In genomic region chr20:1045860-1046418, GRCh38 we compare ENCODE assay signal across 25 cellular contexts. TPM values are rescaled to one million over a fixed set of nuclear protein-coding genes. Genes with fewer than 3 reads are reported as not detected.
DNase-seq lines count a peak whose midpoint lies in the region; ATAC-seq, FAIRE-seq and TF ChIP-seq lines count a peak whose summit lies in the region.
"Had no signal": no experiment of that assay in that cellular context is flagged by ENCODE, and none has a peak within 500 bp of the region (broad histone marks: within the 10 kb centered on the region; RNA-seq: fewer than 3 reads in every experiment).

No MANE protein-coding gene starts in this region.

- H3K9me3 ChIP-seq in HepG2 (ENCODE audit: low read length): no peaks in the 10 kb centered on the region
- no peaks in the 10 kb centered on the region for H3K9me3 ChIP-seq in right lobe of liver

- CTCF ChIA-PET in HepG2 (lab: Yijun Ruan, JAX; ENCODE audit: low intra/inter-chr PET ratio, low total read pairs): no interaction called here

- H3K27me3 ChIP-seq in HepG2 (ENCODE audit: control insufficient read depth in 1 of 2, insufficient read depth in 2 of 2, low read length in 2 of 2): no peaks in the 10 kb centered on the region; a peak in 1 of 5 replicates
- H3K27me3 ChIP-seq in right lobe of liver: no peaks in the 10 kb centered on the region
- H3K27me3 ChIP-seq in bronchial epithelial cell (ENCODE audit: control insufficient read depth, insufficient read depth, low read length): no peaks in the 10 kb centered on the region

- H3K27ac Mint-ChIP-seq in neural crest cell (ENCODE audit: unreplicated experiment): peak overlapping the region; percentile 92
- H3K27ac Mint-ChIP-seq in stimulated activated naive CD8-positive, alpha-beta T cell treated with anti-CD3 and anti-CD28 coated beads, Interleukin-15, amount 100 ng/mL, for 72 hours: no peak overlapping the region
- H3K27ac Mint-ChIP-seq: CD4-positive, alpha-beta memory T cell had no signal

- H3K79me2 ChIP-seq in HepG2 (ENCODE audit: insufficient read depth, low read length): no peaks in the 10 kb centered on the region

- H4K20me1 ChIP-seq in HepG2 (ENCODE audit: insufficient read depth, low read length): no peaks in the 10 kb centered on the region

- BruUV-seq in HepG2 (replicated peaks; lab: Mats Ljungman, UMichigan): no TSS peak

- peaks cover 15% of the 10 kb centered on the region for H3K27me3 Mint-ChIP-seq in neural crest cell (ENCODE audit: low read depth)
- no peaks in the 10 kb centered on the region for H3K27me3 Mint-ChIP-seq in stimulated activated naive CD8-positive, alpha-beta T cell treated with anti-CD3 and anti-CD28 coated beads, Interleukin-15, amount 100 ng/mL, for 72 hours
- H3K27me3 Mint-ChIP-seq: CD4-positive, alpha-beta memory T cell had no signal

- H2AFZ ChIP-seq in HepG2 (ENCODE audit: low read length): no peak overlapping the region

- intact Hi-C loops in HepG2 (cut with micrococcal nuclease; ENCODE audit: unreplicated experiment): no loop called here
- intact Hi-C loops in right lobe of liver (cut with DNase I): no loop called here

- FAIRE-seq in HepG2 (lab: Jason Lieb, UNC) (no peak), bronchial epithelial cell (lab: Jason Lieb, UNC) (peak; percentile 60)
- FAIRE-seq: A204.1, GM12891, GM18507 had no signal

- peaks cover 2% of the 10 kb centered on the region for H3K9me3 Mint-ChIP-seq in neural crest cell
- H3K9me3 Mint-ChIP-seq in stimulated activated naive CD8-positive, alpha-beta T cell treated with anti-CD3 and anti-CD28 coated beads, Interleukin-15, amount 100 ng/mL, for 72 hours: peaks cover 4 to 9% of the 10 kb centered on the region in 2 donors

- no peak for TF ChIP-seq RAD21 in HepG2 (CRISPR knock-in tag; IDR thresholded peaks at IDR 0.05)

- TF ChIP-seq CTCF in HepG2 (CRISPR knock-in tag; IDR thresholded peaks at IDR 0.05): no peak
- no peak for TF ChIP-seq CTCF in right lobe of liver (IDR thresholded peaks at IDR 0.05)
- TF ChIP-seq CTCF in bronchial epithelial cell (IDR thresholded peaks at IDR 0.05; ENCODE audit: insufficient read depth, low read length, severe bottlenecking): no peak
- no peak for TF ChIP-seq CTCF in neural crest cell (conservative IDR thresholded peaks at IDR 0.05)

- ATAC-seq in HepG2: no peak
- no peak for ATAC-seq in right lobe of liver
- no peak for ATAC-seq in GM18517 (IDR thresholded peaks at IDR 0.05; ENCODE audit: unreplicated experiment)
- no peak for ATAC-seq in stimulated activated naive CD8-positive, alpha-beta T cell treated with anti-CD3 and anti-CD28 coated beads, Interleukin-15, amount 100 ng/mL, for 72 hours
- ATAC-seq in HG03095 (IDR thresholded peaks at IDR 0.05; ENCODE audit: unreplicated experiment): no peak

- H3K4me1 ChIP-seq in HepG2 (ENCODE audit: insufficient read depth, low read length) (peaks cover 15% of the 10 kb centered on the region), right lobe of liver (no peaks in the 10 kb centered on the region)

- H3K36me3 Mint-ChIP-seq in neural crest cell (ENCODE audit: low read depth): no peaks in the 10 kb centered on the region

- no peak for DNase-seq in HepG2 (ENCODE audit: low spot score)
- no peak for DNase-seq in right lobe of liver
- DNase-seq in bronchial epithelial cell (ENCODE audit: low read depth): no peak
- DNase-seq in neural crest cell (ENCODE audit: low read depth, low spot score): no peak
- DNase-seq in stimulated activated naive CD8-positive, alpha-beta T cell treated with anti-CD3 and anti-CD28 coated beads, Interleukin-15, amount 100 ng/mL, for 72 hours: no peak
- DNase-seq in activated T-cell treated with anti-CD3 and anti-CD28 coated beads for 4 hours: no peak
- DNase-seq: ACHN; C1 segment of cervical spinal cord; Calu3; CD4-positive, alpha-beta memory T cell; COR-L47; DMS53; DMS79 treated with DMSO at 0.1 percent for 48 hours; GF-D8; GOT3; H7; HCEC 1CT had no signal

- TF ChIP-seq EP300 in HepG2 (IDR thresholded peaks at IDR 0.05; ENCODE audit: low read depth in 2 of 2, low read length in 2 of 2): no peak
- no peak for TF ChIP-seq EP300 in HepG2 (CRISPR knock-in tag; IDR thresholded peaks at IDR 0.05; ENCODE audit: borderline replicate concordance)

- no peak overlapping the region for H3K9ac ChIP-seq in HepG2 (ENCODE audit: insufficient read depth, low read depth, low read length)

- H3K27ac ChIP-seq in HepG2 (ENCODE audit: extremely low read length, insufficient read depth, low read length) (no peak overlapping the region), right lobe of liver (no peak overlapping the region)
- H3K27ac ChIP-seq: 22Rv1 had no signal

- no peak overlapping the region for H3K4me3 Mint-ChIP-seq in neural crest cell
- H3K4me3 Mint-ChIP-seq in stimulated activated naive CD8-positive, alpha-beta T cell treated with anti-CD3 and anti-CD28 coated beads, Interleukin-15, amount 100 ng/mL, for 72 hours: no peak overlapping the region
- H3K4me3 Mint-ChIP-seq: CD4-positive, alpha-beta memory T cell had no signal

- TF ChIP-seq POLR2A in HepG2 (IDR thresholded peaks at IDR 0.05; ENCODE audit: insufficient read depth in 1 of 2, low read depth in 2 of 2, low read length in 2 of 2): no peak
- no peak for TF ChIP-seq POLR2A in right lobe of liver (IDR thresholded peaks at IDR 0.05)

- in situ Hi-C loops in HepG2 (cut with HindIII; ENCODE audit: extremely low pct_ligation_motif_present, low pct_unique_long_range_greater_than_20kb): no loop called here

- H3K4me3 ChIP-seq in HepG2 (replicated peaks in 1 of 3; ENCODE audit: insufficient read depth in 1 of 3, low read depth in 2 of 3, low read length in 3 of 3) (no peak overlapping the region), right lobe of liver (no peak overlapping the region), bronchial epithelial cell (ENCODE audit: low read depth, low read length) (no peak overlapping the region)

- H3K4me2 ChIP-seq in HepG2 (ENCODE audit: low read depth, low read length): no peak overlapping the region

- POLR2A ChIA-PET in HepG2 (lab: Yijun Ruan, JAX): no interaction called here

- WGBS in HepG2 (ENCODE audit: low lambda C conversion rate): 20% methylated on average over 3 of the region's 3 CpGs
- WGBS in right lobe of liver (ENCODE audit: insufficient coverage, low coverage, low lambda C conversion rate, missing lambda C conversion rate): 86% methylated on average over 2 of the region's 3 CpGs

- H3K36me3 ChIP-seq in HepG2 (replicated peaks in 1 of 2; ENCODE audit: control insufficient read depth in 1 of 2, insufficient read depth in 2 of 2, low read length in 2 of 2): no peaks in the 10 kb centered on the region
- H3K36me3 ChIP-seq in right lobe of liver: no peaks in the 10 kb centered on the region
- no peaks in the 10 kb centered on the region for H3K36me3 ChIP-seq in bronchial epithelial cell (ENCODE audit: control insufficient read depth, insufficient read depth, low read length)

- no peaks in the 10 kb centered on the region for H3K4me1 Mint-ChIP-seq in neural crest cell
- H3K4me1 Mint-ChIP-seq in stimulated activated naive CD8-positive, alpha-beta T cell treated with anti-CD3 and anti-CD28 coated beads, Interleukin-15, amount 100 ng/mL, for 72 hours: no peaks in the 10 kb centered on the region
- H3K4me1 Mint-ChIP-seq: CD4-positive, alpha-beta memory T cell had no signal

TF ChIP-seq in HepG2, 621 proteins besides CTCF, POLR2A, EP300 and RAD21 (continues in another document):
- TF ChIP-seq HNF4G (IDR thresholded peaks at IDR 0.05; ENCODE audit: borderline replicate concordance, low read depth, low read length) (no peak), HNF4G (CRISPR knock-in tag; IDR thresholded peaks at IDR 0.05; ENCODE audit: borderline replicate concordance, low read depth) (no peak), MAFF (IDR thresholded peaks at IDR 0.05; ENCODE audit: low read depth, low read length) (peak; percentile 99), HMGXB4 (CRISPR knock-in tag; IDR thresholded peaks at IDR 0.05; ENCODE audit: borderline replicate concordance in 1 of 2, low read depth in 1 of 2) (no peak)

RNA-seq across cellular contexts. Expression of gene RSPO4, which starts 43.8 kb away (rescaled TPM):
- total RNA-seq in HepG2 (2016; rRNA removed; fragmentation: Illumina TruSeq; extraction: Trizol) (not detected in 2 replicates), right lobe of liver (under 1 TPM in 2 of 6 experiments, not detected in 4; 0.07 to 0.51 TPM), bronchial epithelial cell (not detected in 2 replicates), neural crest cell (0.23 TPM in 1 of 2 replicates, not detected in the other)
- not detected in 2 replicates for total RNA-seq in HepG2 (2016; cell fraction: cytosol; rRNA removed; fragmentation: Illumina TruSeq; extraction: Trizol; ENCODE audit: low read depth)
- not detected in 2 replicates for total RNA-seq in HepG2 (2016; cell fraction: insoluble cytoplasmic fraction; rRNA removed; fragmentation: Illumina TruSeq; extraction: Trizol)
- total RNA-seq in HepG2 (2016; cell fraction: membrane; rRNA removed; fragmentation: Illumina TruSeq; extraction: Trizol): not detected in 2 replicates
- not detected in 2 replicates for total RNA-seq in HepG2 (2016; cell fraction: nucleus; rRNA removed; fragmentation: Illumina TruSeq; extraction: Trizol)
- polyA plus RNA-seq in HepG2 (2011; rRNA removed): not detected in 2 replicates
- not detected in 2 replicates for polyA plus RNA-seq in HepG2 (2011; cell fraction: cytosol; rRNA removed)
- 0.03 TPM in 1 of 2 replicates, not detected in the other for polyA plus RNA-seq in HepG2 (2011; cell fraction: nucleus; rRNA removed)
- not detected in 2 replicates for polyA plus RNA-seq in HepG2 (2012)
- polyA plus RNA-seq in HepG2 (2016; cell fraction: cytosol; fragmentation: Illumina TruSeq; extraction: Trizol; ENCODE audit: low read depth): not detected in 2 replicates
- not detected in 2 replicates for polyA plus RNA-seq in HepG2 (2016; cell fraction: insoluble cytoplasmic fraction; fragmentation: Illumina TruSeq; extraction: Trizol; ENCODE audit: low read depth)
- not detected in 2 replicates for polyA plus RNA-seq in HepG2 (2016; cell fraction: membrane; fragmentation: Illumina TruSeq; extraction: Trizol; ENCODE audit: low read depth)
- not detected in 2 replicates for polyA plus RNA-seq in HepG2 (2016; cell fraction: nucleus; fragmentation: Illumina TruSeq; extraction: Trizol; ENCODE audit: insufficient read depth, low read depth)
- polyA minus RNA-seq in HepG2 (2011; rRNA and poly(A)+ RNA removed; ENCODE audit: low replicate concordance): not detected in 2 replicates
- polyA minus RNA-seq in HepG2 (2011; cell fraction: cytosol; rRNA and poly(A)+ RNA removed): not detected in 2 replicates
- polyA minus RNA-seq in HepG2 (2011; cell fraction: nucleus; rRNA and poly(A)+ RNA removed): not detected in 2 replicates
- total RNA-seq: Calu3, Daoy, G401 had no signal
- polyA plus RNA-seq: CD4-positive, alpha-beta memory T cell had no signal
